ENCODE assay signal across 8 cellular contexts in genomic region chr1:109532365-109533136, GRCh38. TPM values are rescaled to one million over a fixed set of nuclear protein-coding genes. Genes with fewer than 3 reads are reported as not detected.
A peak's percentile ranks its signal among the peaks of the same experiment; 100 is the strongest.
DNase-seq lines count a peak whose midpoint lies in the region; ATAC-seq, FAIRE-seq and TF ChIP-seq lines count a peak whose summit lies in the region.

No MANE protein-coding gene starts in this region.

- no peaks in the 10 kb centered on the region for H3K79me2 ChIP-seq in keratinocyte (ENCODE audit: control insufficient read depth, insufficient read depth, low read length)

- intact Hi-C loops in MCF 10A (cut with micrococcal nuclease), result loop anchor here (1.0 to 10.0 kb wide), 6 partner anchors 38 to 338 kb away; partner anchors contain the start of genes CYB561D1 and PSMA5

- no peaks in the 10 kb centered on the region for H3K9me3 Mint-ChIP-seq in MCF 10A (ENCODE audit: unreplicated experiment)

- H3K27me3 Mint-ChIP-seq in MCF 10A (ENCODE audit: insufficient read depth, unreplicated experiment), result no peaks in the 10 kb centered on the region

- no TSS peak for BruUV-seq in MCF 10A (replicated peaks; lab: Mats Ljungman, UMichigan)

- ATAC-seq in HG02973 (IDR thresholded peaks at IDR 0.05; ENCODE audit: unreplicated experiment), result peak; percentile 61
- no peak for ATAC-seq in HG03457 (IDR thresholded peaks at IDR 0.05; ENCODE audit: unreplicated experiment)

- H3K9ac ChIP-seq in keratinocyte (ENCODE audit: control insufficient read depth, extremely low read depth, insufficient read depth, low read length), result no peak overlapping the region

- H2AFZ ChIP-seq in keratinocyte (ENCODE audit: control insufficient read depth, low read length), result peak overlapping the region; percentile 62

- no peaks in the 10 kb centered on the region for H3K9me1 ChIP-seq in keratinocyte (ENCODE audit: control insufficient read depth, extremely low read depth, insufficient read depth, low read length)

- H3K9me3 ChIP-seq in keratinocyte (ENCODE audit: control insufficient read depth, low read depth, low read length), result no peaks in the 10 kb centered on the region

- H3K4me1 ChIP-seq in keratinocyte (ENCODE audit: control insufficient read depth, extremely low read depth, insufficient read depth, low read length), result peaks cover 6% of the 10 kb centered on the region

- no peaks in the 10 kb centered on the region for H3K27me3 ChIP-seq in keratinocyte (ENCODE audit: control insufficient read depth, extremely low read depth, insufficient read depth, low read length)

- no peaks in the 10 kb centered on the region for H3K4me1 Mint-ChIP-seq in MCF 10A (ENCODE audit: insufficient read depth, unreplicated experiment)

- H4K20me1 ChIP-seq in keratinocyte (ENCODE audit: control insufficient read depth, extremely low read depth, insufficient read depth, low read length), result no peaks in the 10 kb centered on the region

- no peaks in the 10 kb centered on the region for H3K36me3 Mint-ChIP-seq in MCF 10A (ENCODE audit: insufficient read depth, unreplicated experiment)

- H3K27ac Mint-ChIP-seq in MCF 10A (ENCODE audit: low read depth, unreplicated experiment), result no peak overlapping the region

- no peak overlapping the region for H3K4me3 ChIP-seq in keratinocyte (ENCODE audit: control insufficient read depth in 2 of 3, extremely low read depth in 1 of 3, insufficient read depth in 2 of 3, low read depth in 1 of 3, low read length in 3 of 3)

- TF ChIP-seq CTCF in VCaP (conservative IDR thresholded peaks at IDR 0.05) (peak; percentile 93), MCF 10A (IDR thresholded peaks at IDR 0.05; ENCODE audit: unreplicated experiment) (peak; percentile 81), keratinocyte (optimal IDR thresholded peaks at IDR 0.05 in 1 of 3, IDR thresholded peaks at IDR 0.05 in 1 of 3, conservative IDR thresholded peaks at IDR 0.05 in 1 of 3; ENCODE audit: extremely low read depth in 1 of 3, insufficient read depth in 2 of 3, low read length in 3 of 3) (peak; percentile 95 to 97 (median 96))

- dilution Hi-C loops in keratinocyte (cut with MboI; ENCODE audit: extremely low pct_ligation_motif_present, low sequenced_read_pairs), result no loop called here

- DNase-seq in GM12892 (ENCODE audit: insufficient read length) (peak; percentile 85), NCI-H2171 treated with DMSO at 0.1 percent for 48 hours (lab: John Stamatoyannopoulos, UW) (peak; percentile 78), MCF 10A (ENCODE audit: unreplicated experiment) (peak; percentile 78), keratinocyte (ENCODE audit: low read depth, low spot score) (peak; percentile 40)
- peak; percentile 87 for DNase-seq in stimulated activated CD4-positive, alpha-beta T cell treated with anti-CD3 and anti-CD28 coated beads, Interleukin-12 subunit alpha, Interleukin-12 subunit beta, amount 100 ng/mL, for 4 hours

- POLR2A ChIA-PET in MCF 10A (lab: Yijun Ruan, JAX), result interaction anchor here (0.6 to 5.7 kb wide), 7 partner anchors 14 to 452 kb away, joined by 3 to 38 read pairs (median 5); partner anchors contain the start of genes AHCYL1, CYB561D1, GNAI3 and PSMA5

- no peak for TF ChIP-seq POLR2A in GM12892 (IDR thresholded peaks at IDR 0.05; ENCODE audit: low read depth, low read length)

- H3K27ac ChIP-seq in VCaP, result peak overlapping the region; percentile 16; the same call in 1 of the 2 replicates
- H3K27ac ChIP-seq in keratinocyte (ENCODE audit: control insufficient read depth, insufficient read depth, low read length), result no peak overlapping the region

- FAIRE-seq in GM12892 (lab: Jason Lieb, UNC) (peak; percentile 92), keratinocyte (lab: Jason Lieb, UNC) (peak; percentile 72)

- H3K36me3 ChIP-seq in keratinocyte (ENCODE audit: control insufficient read depth in 2 of 2, extremely low read depth in 1 of 2, insufficient read depth in 2 of 2, low read length in 2 of 2), result no peaks in the 10 kb centered on the region

- peak overlapping the region; percentile 44 for H3K4me2 ChIP-seq in keratinocyte (ENCODE audit: control insufficient read depth, extremely low read depth, insufficient read depth, low read depth, low read length)

- no peak overlapping the region for H3K4me3 Mint-ChIP-seq in MCF 10A (ENCODE audit: unreplicated experiment)

- CTCF ChIA-PET in MCF 10A (lab: Yijun Ruan, JAX), result interaction anchor here (0.5 to 26.1 kb wide), 64 partner anchors 9 to 592 kb away, joined by 3 to 1071 read pairs (median 4); partner anchors contain the start of genes AMIGO1, ATXN7L2, CLCC1 and CYB561D1

RNA-seq across cellular contexts. Expression of gene GPR61, which starts 7.1 kb away (rescaled TPM):
- 0.47 TPM for polyA plus RNA-seq in GM12892 (2012; ENCODE audit: missing spikeins)
- not detected in 2 replicates for total RNA-seq in MCF 10A (2022)
- 0.12 to 0.17 TPM in 2 of 3 replicates, not detected in the other for polyA plus RNA-seq in keratinocyte
- not detected for polyA plus RNA-seq in keratinocyte (2011; ENCODE audit: low read depth)
- polyA plus RNA-seq in keratinocyte (2011; cell fraction: cytosol; rRNA removed), result not detected in 2 replicates
- 0.33 TPM in 1 of 2 replicates, not detected in the other for polyA plus RNA-seq in keratinocyte (2011; cell fraction: nucleus; rRNA removed)
- 0.59 TPM in 1 of 2 replicates, not detected in the other for polyA plus RNA-seq in keratinocyte (2012; ENCODE audit: low replicate concordance)
- polyA minus RNA-seq in keratinocyte, result 0.03 TPM in 1 of 3 replicates, not detected in the others
- polyA minus RNA-seq in keratinocyte (2011; cell fraction: cytosol; rRNA and poly(A)+ RNA removed), result not detected
- not detected in 2 replicates for polyA minus RNA-seq in keratinocyte (2011; cell fraction: nucleus; rRNA and poly(A)+ RNA removed)

RNA-seq across cellular contexts. Expression of gene GNAI3, which starts 15.9 kb away (rescaled TPM):
- 6.1 TPM for polyA plus RNA-seq in GM12892 (2012; ENCODE audit: missing spikeins)
- total RNA-seq in MCF 10A (2022), result 8.0 and 8.6 TPM in 2 replicates
- 8.3 to 14.1 TPM (median 10.3 TPM) in 3 replicates for polyA plus RNA-seq in keratinocyte
- 12.5 TPM for polyA plus RNA-seq in keratinocyte (2011; ENCODE audit: low read depth)
- 7.7 and 13.2 TPM in 2 replicates for polyA plus RNA-seq in keratinocyte (2011; cell fraction: cytosol; rRNA removed)
- 9.7 and 12.4 TPM in 2 replicates for polyA plus RNA-seq in keratinocyte (2011; cell fraction: nucleus; rRNA removed)
- polyA plus RNA-seq in keratinocyte (2012; ENCODE audit: low replicate concordance), result 9.7 and 10.5 TPM in 2 replicates
- 3.5 to 18.4 TPM (median 11.0 TPM) in 3 replicates for polyA minus RNA-seq in keratinocyte
- 8.8 TPM for polyA minus RNA-seq in keratinocyte (2011; cell fraction: cytosol; rRNA and poly(A)+ RNA removed)
- 11.6 and 20.2 TPM in 2 replicates for polyA minus RNA-seq in keratinocyte (2011; cell fraction: nucleus; rRNA and poly(A)+ RNA removed)

RNA-seq across cellular contexts. Expression of gene AMIGO1, which starts 23.0 kb away (rescaled TPM):
- 0.25 TPM for polyA plus RNA-seq in GM12892 (2012; ENCODE audit: missing spikeins)
- total RNA-seq in MCF 10A (2022), result 0.21 and 0.29 TPM in 2 replicates
- polyA plus RNA-seq in keratinocyte, result 0.20 to 0.26 TPM (median 0.24 TPM) in 3 replicates
- not detected for polyA plus RNA-seq in keratinocyte (2011; ENCODE audit: low read depth)
- 0.21 and 0.23 TPM in 2 replicates for polyA plus RNA-seq in keratinocyte (2011; cell fraction: cytosol; rRNA removed)
- polyA plus RNA-seq in keratinocyte (2011; cell fraction: nucleus; rRNA removed), result 0.37 and 0.60 TPM in 2 replicates
- polyA plus RNA-seq in keratinocyte (2012; ENCODE audit: low replicate concordance), result 0.21 and 0.52 TPM in 2 replicates
- 0.33 to 1.3 TPM (median 0.45 TPM) in 3 replicates for polyA minus RNA-seq in keratinocyte
- not detected for polyA minus RNA-seq in keratinocyte (2011; cell fraction: cytosol; rRNA and poly(A)+ RNA removed)
- 0.21 and 0.39 TPM in 2 replicates for polyA minus RNA-seq in keratinocyte (2011; cell fraction: nucleus; rRNA and poly(A)+ RNA removed)

RNA-seq across cellular contexts. Expression of gene CYB561D1, which starts 38.7 kb away (rescaled TPM):
- 4.7 TPM for polyA plus RNA-seq in GM12892 (2012; ENCODE audit: missing spikeins)
- 6.9 and 7.8 TPM in 2 replicates for total RNA-seq in MCF 10A (2022)
- 4.9 to 7.6 TPM (median 5.0 TPM) in 3 replicates for polyA plus RNA-seq in keratinocyte
- polyA plus RNA-seq in keratinocyte (2011; ENCODE audit: low read depth), result 4.6 TPM
- 3.8 and 4.0 TPM in 2 replicates for polyA plus RNA-seq in keratinocyte (2011; cell fraction: cytosol; rRNA removed)
- polyA plus RNA-seq in keratinocyte (2011; cell fraction: nucleus; rRNA removed), result 9.9 and 10.3 TPM in 2 replicates
- 6.0 and 8.9 TPM in 2 replicates for polyA plus RNA-seq in keratinocyte (2012; ENCODE audit: low replicate concordance)
- polyA minus RNA-seq in keratinocyte, result 9.5 to 12.7 TPM (median 9.6 TPM) in 3 replicates
- polyA minus RNA-seq in keratinocyte (2011; cell fraction: cytosol; rRNA and poly(A)+ RNA removed), result 5.0 TPM
- 6.4 and 9.5 TPM in 2 replicates for polyA minus RNA-seq in keratinocyte (2011; cell fraction: nucleus; rRNA and poly(A)+ RNA removed)

RNA-seq across cellular contexts. Expression of gene ATXN7L2, which starts 48.8 kb away (rescaled TPM):
- polyA plus RNA-seq in GM12892 (2012; ENCODE audit: missing spikeins), result 4.3 TPM
- 3.8 and 7.3 TPM in 2 replicates for total RNA-seq in MCF 10A (2022)
- 1.2 to 2.0 TPM (median 1.5 TPM) in 3 replicates for polyA plus RNA-seq in keratinocyte
- polyA plus RNA-seq in keratinocyte (2011; ENCODE audit: low read depth), result 1.2 TPM
- polyA plus RNA-seq in keratinocyte (2011; cell fraction: cytosol; rRNA removed), result 0.51 and 1.2 TPM in 2 replicates
- polyA plus RNA-seq in keratinocyte (2011; cell fraction: nucleus; rRNA removed), result 3.9 and 5.1 TPM in 2 replicates
- 1.9 and 2.4 TPM in 2 replicates for polyA plus RNA-seq in keratinocyte (2012; ENCODE audit: low replicate concordance)
- polyA minus RNA-seq in keratinocyte, result 0.59 to 1.8 TPM (median 0.93 TPM) in 3 replicates
- polyA minus RNA-seq in keratinocyte (2011; cell fraction: cytosol; rRNA and poly(A)+ RNA removed), result 2.3 TPM
- polyA minus RNA-seq in keratinocyte (2011; cell fraction: nucleus; rRNA and poly(A)+ RNA removed), result 1.0 and 1.8 TPM in 2 replicates
